ENCODE assay signal across 8 cellular contexts in the genomic region with DNA sequence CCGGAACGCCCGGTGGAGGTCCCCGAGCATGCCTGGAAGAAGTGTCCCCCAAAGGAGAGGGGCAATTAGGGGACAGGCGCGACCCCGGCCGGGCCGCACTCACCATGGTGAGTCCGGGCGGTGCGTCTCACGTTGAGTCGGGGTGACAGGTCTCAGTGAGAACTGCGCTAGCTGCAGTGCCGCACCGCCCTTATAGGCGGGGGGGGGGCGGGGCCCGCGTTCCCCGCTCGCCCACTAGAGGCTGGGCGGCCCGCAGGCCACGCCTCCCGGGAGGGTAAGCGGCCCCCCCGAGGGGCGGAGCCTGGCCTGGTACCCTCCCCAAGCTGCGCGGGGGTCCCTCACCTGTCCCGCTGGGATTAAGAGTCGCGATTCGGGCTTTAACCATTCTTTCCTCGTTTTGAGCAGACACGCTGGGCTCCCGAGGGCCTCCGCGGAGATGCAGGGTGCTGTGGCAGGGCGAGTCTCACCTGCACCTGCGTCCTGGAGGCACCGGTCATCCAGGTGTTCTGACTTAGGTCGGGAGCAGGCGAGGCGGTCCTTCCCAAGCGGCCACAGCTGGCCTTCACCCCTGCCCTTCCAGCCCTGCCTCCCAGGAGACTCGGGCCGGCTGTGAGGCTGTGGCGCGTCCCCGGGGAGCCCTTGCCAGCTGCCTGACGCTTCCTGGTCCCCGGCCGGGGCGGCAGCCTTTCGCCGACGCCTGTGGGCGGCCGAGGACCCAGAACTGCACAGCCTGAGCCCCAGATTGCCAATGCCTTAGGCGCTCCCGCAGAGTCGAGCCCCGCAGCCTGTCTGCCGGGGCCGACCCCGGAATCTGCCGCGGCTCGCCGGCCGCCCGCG. TPM values are rescaled to one million over a fixed set of nuclear protein-coding genes. Genes with fewer than 3 reads are reported as not detected.
A peak's percentile ranks its signal among the peaks of the same experiment; 100 is the strongest.
DNase-seq lines count a peak whose midpoint lies in the region; ATAC-seq, FAIRE-seq and TF ChIP-seq lines count a peak whose summit lies in the region.

Gene TUBA4A (minus strand): TSS at position 166 of the 837 bp plus-strand sequence. CDS start 60 bp downstream, at position 106.

- TF ChIP-seq CTCF in hepatocyte (IDR thresholded peaks at IDR 0.05; ENCODE audit: poor library complexity): no peak

- no peaks in the 10 kb centered on the region for H3K9me3 ChIP-seq in hepatocyte (ENCODE audit: low read depth)

- peak within 1 kb of the TSS; percentile 98 for H3K4me2 ChIP-seq in hepatocyte

- peak; percentile 40 for ATAC-seq in HG02623 (IDR thresholded peaks at IDR 0.05; ENCODE audit: unreplicated experiment)

- H3K9me2 ChIP-seq in hepatocyte (replicated peaks; ENCODE audit: insufficient read depth): no peaks in the 10 kb centered on the region

- H3K27me3 ChIP-seq in hepatocyte: peaks cover 45% of the 10 kb centered on the region

- no peaks in the 10 kb centered on the region for H3K79me2 ChIP-seq in hepatocyte

- H4K20me1 ChIP-seq in hepatocyte (ENCODE audit: insufficient read depth, poor library complexity, severe bottlenecking): no peaks in the 10 kb centered on the region

- WGBS in hepatocyte (ENCODE audit: low lambda C conversion rate, missing lambda C conversion rate): 2% methylated on average over 65 of the region's 76 CpGs

- DNase-seq in GM12891 (ENCODE audit: insufficient read length, low spot score) (peak; percentile 99), NCI-H146 treated with DMSO at 0.1 percent for 48 hours (lab: John Stamatoyannopoulos, UW; ENCODE audit: unreplicated experiment) (peak; percentile 44), T-helper 22 cell (ENCODE audit: low read depth) (peak; percentile 85), anterior cingulate cortex (lab: John Stamatoyannopoulos, UW) (peak in 56 of 58 donors; percentile 26 to 93 (median 75)), hepatocyte (ENCODE audit: low spot score) (peak; percentile 89), retina (peak; percentile 74), GOT3 (lab: John Stamatoyannopoulos, UW) (no peak)

- H3K27ac ChIP-seq in hepatocyte: no peak within 1 kb of the TSS

- peak; percentile 99 for TF ChIP-seq POLR2A in GM12891 (IDR thresholded peaks at IDR 0.05; ENCODE audit: low read depth, low read length)

- H3K4me1 ChIP-seq in hepatocyte (ENCODE audit: insufficient read depth): peaks cover 40% of the 10 kb centered on the region

- peak; percentile 97 for FAIRE-seq in GM12891 (lab: Jason Lieb, UNC)

- H3K36me3 ChIP-seq in hepatocyte (replicated peaks; ENCODE audit: insufficient read depth, low read depth): no peaks in the 10 kb centered on the region

- H2AFZ ChIP-seq in hepatocyte: peak within 1 kb of the TSS; percentile 57

- H3K4me3 ChIP-seq in hepatocyte: peak within 1 kb of the TSS; percentile 37

TF ChIP-seq in GM12891, 5 proteins besides CTCF, POLR2A, EP300 and RAD21:
- TF ChIP-seq POLR2AphosphoS5 (IDR thresholded peaks at IDR 0.05; ENCODE audit: low read depth, low read length): peak; percentile 97
- peak; percentile 86 for TF ChIP-seq POU2F2 (IDR thresholded peaks at IDR 0.05; ENCODE audit: low read depth, low read length)
- TF ChIP-seq PAX5 (IDR thresholded peaks at IDR 0.05; ENCODE audit: insufficient read depth, low read length, severe bottlenecking): no peak
- TF ChIP-seq TAF1 (IDR thresholded peaks at IDR 0.05; ENCODE audit: low read depth, low read length): peak; percentile 84
- no peak for TF ChIP-seq SPI1 (IDR thresholded peaks at IDR 0.05; ENCODE audit: low read depth, low read length)

RNA-seq across cellular contexts. Expression of gene TUBA4A, which starts in this region (rescaled TPM):
- polyA plus RNA-seq in GM12891 (2012; ENCODE audit: low read depth, missing spikeins): 114 TPM
- 4.7 and 9.6 TPM in 2 replicates for total RNA-seq in hepatocyte
- 10.5 and 14.3 TPM in 2 replicates for polyA plus RNA-seq in hepatocyte
